ENCODE assay signal across 9 cellular contexts in genomic region chr15:91073768-91074167, GRCh38. TPM values are rescaled to one million over a fixed set of nuclear protein-coding genes. Genes with fewer than 3 reads are reported as not detected.
"Had no signal": no experiment of that assay in that cellular context is flagged by ENCODE, and none has a peak within 500 bp of the region (broad histone marks: within the 10 kb centered on the region; RNA-seq: fewer than 3 reads in every experiment).

No MANE protein-coding gene starts in this region.

- ATAC-seq: HCT116, HepG2 had no signal

- DNase-seq: GM23248, GOT3, H7, HFFc6 had no signal

- H3K9me3 ChIP-seq: HAP-1 had no signal

- FAIRE-seq: HepG2 had no signal

- H3K27ac ChIP-seq: GM23248, HL-60 had no signal

- H3K4me1 ChIP-seq: HAP-1 had no signal

- H3K4me3 ChIP-seq: GM23248, HAP-1 had no signal

RNA-seq across cellular contexts. Expression of gene SV2B, which starts 26.3 kb away (rescaled TPM):
- total RNA-seq: GM23248, HepG2, HFFc6, HT1080 had no signal
- polyA plus RNA-seq: GM23248, HepG2 had no signal
